Comparison of ENCODE assay signal across 14 cellular contexts in genomic region chr2:44107086-44107740, GRCh38.
A peak's percentile ranks its signal among the peaks of the same experiment; 100 is the strongest.
DNase-seq lines count a peak whose midpoint lies in the region; ATAC-seq, FAIRE-seq and TF ChIP-seq lines count a peak whose summit lies in the region.
"Had no signal": no experiment of that assay in that cellular context is flagged by ENCODE, and none has a peak within 500 bp of the region (broad histone marks: within the 10 kb centered on the region; RNA-seq: fewer than 3 reads in every experiment).

No MANE protein-coding gene starts in this region.

- no peaks in the 10 kb centered on the region for H3K4me1 Mint-ChIP-seq in HFFc6 (ENCODE audit: low read depth)

- H3K9me3 Mint-ChIP-seq in HFFc6 = no peaks in the 10 kb centered on the region
- H3K9me3 Mint-ChIP-seq: mesothelial cell of epicardium had no signal

- no peak overlapping the region for H3K4me3 Mint-ChIP-seq in HFFc6
- H3K4me3 Mint-ChIP-seq: activated CD4-positive, alpha-beta T cell treated with anti-CD3 and anti-CD28 coated beads for 36 hours; CD14-positive monocyte; mesothelial cell of epicardium had no signal

- H3K36me3 Mint-ChIP-seq in HFFc6 (ENCODE audit: low read depth) = no peaks in the 10 kb centered on the region
- H3K36me3 Mint-ChIP-seq: CD14-positive monocyte, mesothelial cell of epicardium had no signal

- no peak for TF ChIP-seq POLR2A in GM12891 (IDR thresholded peaks at IDR 0.05; ENCODE audit: low read depth, low read length)

- H3K27me3 Mint-ChIP-seq in HFFc6 (ENCODE audit: insufficient read depth) = no peaks in the 10 kb centered on the region; the same call in none of the 2 replicates

- no peak for TF ChIP-seq CTCF in HFFc6 (IDR thresholded peaks at IDR 0.05)

- FAIRE-seq in GM12891 (lab: Jason Lieb, UNC) = no peak

- no peak overlapping the region for H3K27ac Mint-ChIP-seq in HFFc6
- H3K27ac Mint-ChIP-seq: activated CD4-positive, alpha-beta T cell treated with anti-CD3 and anti-CD28 coated beads for 36 hours; mesothelial cell of epicardium had no signal

- ATAC-seq in GM19043 (IDR thresholded peaks at IDR 0.05; ENCODE audit: low read depth, unreplicated experiment) = peak; percentile 76
- peak; percentile 87 for ATAC-seq in HG02759 (IDR thresholded peaks at IDR 0.05; ENCODE audit: unreplicated experiment)
- ATAC-seq in HG03565 (IDR thresholded peaks at IDR 0.05; ENCODE audit: unreplicated experiment) = peak; percentile 54
- ATAC-seq: activated CD4-positive, alpha-beta T cell treated with anti-CD3 and anti-CD28 coated beads for 36 hours had no signal

- DNase-seq in GM12891 (ENCODE audit: insufficient read length, low spot score) = peak; percentile 15
- DNase-seq in middle frontal gyrus (ENCODE audit: extremely low spot score, low spot score) = no peak
- DNase-seq in HFFc6 = no peak
- no peak for DNase-seq in T-helper 9 cell
- no peak for DNase-seq in central memory CD4-positive, alpha-beta T cell
- DNase-seq: activated CD4-positive, alpha-beta T cell treated with anti-CD3 and anti-CD28 coated beads for 36 hours; activated effector memory CD4-positive, alpha-beta T cell treated with anti-CD3 and anti-CD28 coated beads, Interleukin-2, amount 50 U/mL, for 16 hours; KBM-7; NCI-H510A had no signal

TF ChIP-seq in GM12891, 5 proteins besides CTCF, POLR2A, EP300 and RAD21:
- TF ChIP-seq TAF1 (IDR thresholded peaks at IDR 0.05; ENCODE audit: low read depth, low read length) = 0 out of 2 replicates have a peak, but pooled peaks have one; percentile 21
- no peak for TF ChIP-seq POLR2AphosphoS5 (IDR thresholded peaks at IDR 0.05; ENCODE audit: low read depth, low read length)
